In genomic region chr1:234373064-234373937, GRCh38 we compare ENCODE assay signal across 8 cellular contexts. TPM values are rescaled to one million over a fixed set of nuclear protein-coding genes. Genes with fewer than 3 reads are reported as not detected.
DNase-seq lines count a peak whose midpoint lies in the region; ATAC-seq and TF ChIP-seq lines count a peak whose summit lies in the region.

Gene COA6, plus strand, starts transcription at chr1:234373456. Its CDS starts 11 bp downstream, at chr1:234373467.

- peaks cover 2% of the 10 kb centered on the region for H3K79me2 ChIP-seq in mesendoderm (ENCODE audit: control insufficient read depth, insufficient read depth, low read length)

- no peaks in the 10 kb centered on the region for H3K9me3 Mint-ChIP-seq in activated CD8-positive, alpha-beta memory T cell treated with anti-CD3 and anti-CD28 coated beads, Interleukin-2, amount 10 ng/mL, durations not matched to agents 7 days and 5 days (ENCODE audit: low read depth)
- no peaks in the 10 kb centered on the region for H3K9me3 Mint-ChIP-seq in endodermal cell

- H3K9me3 ChIP-seq in NT2/D1 (ENCODE audit: insufficient read depth, low read length) (no peaks in the 10 kb centered on the region), endodermal cell (ENCODE audit: control insufficient read depth, low read length) (no peaks in the 10 kb centered on the region)

- no peak within 1 kb of the TSS for H2AK5ac ChIP-seq in mesendoderm (ENCODE audit: low read length)

- peak within 1 kb of the TSS; percentile 83 for H3K9ac ChIP-seq in NT2/D1 (ENCODE audit: insufficient read length, low read depth)
- peak within 1 kb of the TSS; percentile 87 for H3K9ac ChIP-seq in endodermal cell (ENCODE audit: extremely low read depth, low read length, poor library complexity, severe bottlenecking)
- peak within 1 kb of the TSS; percentile 98 for H3K9ac ChIP-seq in mesendoderm (ENCODE audit: low read length)

- H2BK120ac ChIP-seq in mesendoderm (ENCODE audit: low read depth, low read length), result no peak within 1 kb of the TSS

- H3K36me3 Mint-ChIP-seq in activated CD8-positive, alpha-beta memory T cell treated with anti-CD3 and anti-CD28 coated beads, Interleukin-2, amount 10 ng/mL, durations not matched to agents 7 days and 5 days, result peaks cover 35% of the 10 kb centered on the region
- peaks cover 33% of the 10 kb centered on the region for H3K36me3 Mint-ChIP-seq in endodermal cell (ENCODE audit: low read depth)

- H3K27ac Mint-ChIP-seq in activated CD8-positive, alpha-beta memory T cell treated with anti-CD3 and anti-CD28 coated beads, Interleukin-2, amount 10 ng/mL, durations not matched to agents 7 days and 5 days, result peak within 1 kb of the TSS; percentile 99
- peak within 1 kb of the TSS; percentile 98 for H3K27ac Mint-ChIP-seq in endodermal cell

- H3K4ac ChIP-seq in mesendoderm (ENCODE audit: low read depth, low read length), result peak within 1 kb of the TSS; percentile 82

- CTCF ChIA-PET in activated CD8-positive, alpha-beta memory T cell treated with anti-CD3 and anti-CD28 coated beads, Interleukin-2, amount 10 ng/mL, durations not matched to agents 7 days and 5 days (lab: Charles Lee), result interaction anchor here (0.8 to 2.7 kb wide), 9 partner anchors 13 to 160 kb away, joined by 3 to 7 read pairs (median 4); no protein-coding TSS in a partner anchor

- H3K27me3 ChIP-seq in NT2/D1 (ENCODE audit: insufficient read depth, insufficient read length) (no peaks in the 10 kb centered on the region), endodermal cell (ENCODE audit: control insufficient read depth, insufficient read depth, low read length, poor library complexity, severe bottlenecking) (no peaks in the 10 kb centered on the region), mesendoderm (ENCODE audit: insufficient read depth, low read length, poor library complexity) (no peaks in the 10 kb centered on the region)

- WGBS in endodermal cell (ENCODE audit: insufficient coverage in 1 of 2, insufficient read length in 1 of 2), 2 experiments, result 0% methylated on average over 37 to 62 of the region's 62 CpGs
- WGBS in mesendoderm (ENCODE audit: extremely low coverage, insufficient coverage, low lambda C conversion rate), result no CpG with 5 or more reads among the region's 62 CpGs

- H3K79me1 ChIP-seq in mesendoderm (ENCODE audit: low read length), result peaks cover 4% of the 10 kb centered on the region

- H3K56ac ChIP-seq in mesendoderm (ENCODE audit: low read length), result peak within 1 kb of the TSS; percentile 100

- DNase-seq in COLO829 (ENCODE audit: low spot score) (peak; percentile 94), HUDEP-2 (lab: John Stamatoyannopoulos, UW; ENCODE audit: unreplicated experiment in 76 of 76) (peak; percentile 57 to 95 (median 88)), NT2/D1 (ENCODE audit: low read depth, low spot score) (peak; percentile 96), endodermal cell (peak; percentile 95), mesendoderm (peak; percentile 99)
- DNase-seq in activated CD8-positive, alpha-beta memory T cell treated with anti-CD3 and anti-CD28 coated beads, Interleukin-2, amount 10 ng/mL, durations not matched to agents 7 days and 5 days, result peak; percentile 93
- DNase-seq in stimulated activated CD8-positive, alpha-beta memory T cell treated with anti-CD3 and anti-CD28 coated beads, Interleukin-15, amount 100 ng/mL, for 1 hour (ENCODE audit: low read depth), result peak; percentile 74

- H3K4me1 Mint-ChIP-seq in activated CD8-positive, alpha-beta memory T cell treated with anti-CD3 and anti-CD28 coated beads, Interleukin-2, amount 10 ng/mL, durations not matched to agents 7 days and 5 days, result peaks cover 53% of the 10 kb centered on the region
- H3K4me1 Mint-ChIP-seq in endodermal cell, result peaks cover 12% of the 10 kb centered on the region

- H3K36me3 ChIP-seq in NT2/D1 (ENCODE audit: insufficient read depth, insufficient read length, low read length), result peaks cover 38% of the 10 kb centered on the region
- H3K36me3 ChIP-seq in endodermal cell (ENCODE audit: control insufficient read depth, insufficient read depth, low read length), result peaks cover 31% of the 10 kb centered on the region
- peaks cover 2% of the 10 kb centered on the region for H3K36me3 ChIP-seq in mesendoderm (ENCODE audit: control insufficient read depth, insufficient read depth, low read length)

- no peak within 1 kb of the TSS for H2BK15ac ChIP-seq in mesendoderm (replicated peaks; ENCODE audit: low read depth)

- H3K4me1 ChIP-seq in NT2/D1 (ENCODE audit: insufficient read depth, insufficient read length), result no peaks in the 10 kb centered on the region
- no peaks in the 10 kb centered on the region for H3K4me1 ChIP-seq in endodermal cell (ENCODE audit: control insufficient read depth, insufficient read depth, low read length)
- H3K4me1 ChIP-seq in mesendoderm (ENCODE audit: control insufficient read depth, low read depth, low read length), result no peaks in the 10 kb centered on the region

- H4K5ac ChIP-seq in mesendoderm (ENCODE audit: low read length), result peak within 1 kb of the TSS; percentile 75

- peak within 1 kb of the TSS; percentile 78 for H3K27ac ChIP-seq in endodermal cell (ENCODE audit: low read depth, low read length)
- peak within 1 kb of the TSS; percentile 87 for H3K27ac ChIP-seq in mesendoderm (ENCODE audit: low read depth, low read length)

- H3K23ac ChIP-seq in mesendoderm (ENCODE audit: low read length), result peak within 1 kb of the TSS; percentile 53

- H2BK5ac ChIP-seq in mesendoderm (ENCODE audit: low read length), result peak within 1 kb of the TSS; percentile 81

- peak within 1 kb of the TSS; percentile 98 for H3K4me3 Mint-ChIP-seq in activated CD8-positive, alpha-beta memory T cell treated with anti-CD3 and anti-CD28 coated beads, Interleukin-2, amount 10 ng/mL, durations not matched to agents 7 days and 5 days
- peak within 1 kb of the TSS; percentile 98 for H3K4me3 Mint-ChIP-seq in endodermal cell

- peak; percentile 21 for TF ChIP-seq CTCF in endodermal cell (conservative IDR thresholded peaks at IDR 0.05)

- H3K4me3 ChIP-seq in NT2/D1 (ENCODE audit: insufficient read length, low read depth) (peak within 1 kb of the TSS; percentile 82), endodermal cell (ENCODE audit: low read length) (peak within 1 kb of the TSS; percentile 98), mesendoderm (ENCODE audit: low read length) (peak within 1 kb of the TSS; percentile 97)

- H3K18ac ChIP-seq in mesendoderm (ENCODE audit: low read length), result peak within 1 kb of the TSS; percentile 15

- H3K4me2 ChIP-seq in mesendoderm (ENCODE audit: low read length), result peak within 1 kb of the TSS; percentile 66

- peak; percentile 93 for ATAC-seq in GM21381 (IDR thresholded peaks at IDR 0.05; ENCODE audit: unreplicated experiment)
- peak; percentile 91 for ATAC-seq in activated CD8-positive, alpha-beta memory T cell treated with anti-CD3 and anti-CD28 coated beads, Interleukin-2, amount 10 ng/mL, durations not matched to agents 7 days and 5 days

- H3K27me3 Mint-ChIP-seq in activated CD8-positive, alpha-beta memory T cell treated with anti-CD3 and anti-CD28 coated beads, Interleukin-2, amount 10 ng/mL, durations not matched to agents 7 days and 5 days, result no peaks in the 10 kb centered on the region
- H3K27me3 Mint-ChIP-seq in endodermal cell (ENCODE audit: insufficient read depth), result peaks cover 4% of the 10 kb centered on the region

- peak within 1 kb of the TSS; percentile 92 for H4K8ac ChIP-seq in mesendoderm (ENCODE audit: low read depth, low read length)

RNA-seq across cellular contexts. Expression of gene COA6, which starts in this region (rescaled TPM):
- 10 to 100 TPM; 42.4 to 43.0 TPM for total RNA-seq in activated CD8-positive, alpha-beta memory T cell treated with anti-CD3 and anti-CD28 coated beads, Interleukin-2, amount 10 ng/mL, durations not matched to agents 7 days and 5 days
- total RNA-seq in endodermal cell, result 10 to 100 TPM; 33.9 to 37.4 TPM
- 35.8 TPM for polyA plus RNA-seq in endodermal cell (2013, experiment 1 of 2)
- 35.8 TPM for polyA plus RNA-seq in endodermal cell (2013, experiment 2 of 2)
- 59.5 TPM for polyA plus RNA-seq in mesendoderm (2013, experiment 1 of 2)
- polyA plus RNA-seq in mesendoderm (2013, experiment 2 of 2), result 58.5 TPM

Comparison
In these comparisons a context has a peak if more than half of its experiments do, and no peak if none do; other contexts are left out.
1. Peak in every context shown above with its lines: DNase-seq, ATAC-seq, H3K4me3 ChIP-seq and H3K27ac ChIP-seq.